In the genomic region with DNA sequence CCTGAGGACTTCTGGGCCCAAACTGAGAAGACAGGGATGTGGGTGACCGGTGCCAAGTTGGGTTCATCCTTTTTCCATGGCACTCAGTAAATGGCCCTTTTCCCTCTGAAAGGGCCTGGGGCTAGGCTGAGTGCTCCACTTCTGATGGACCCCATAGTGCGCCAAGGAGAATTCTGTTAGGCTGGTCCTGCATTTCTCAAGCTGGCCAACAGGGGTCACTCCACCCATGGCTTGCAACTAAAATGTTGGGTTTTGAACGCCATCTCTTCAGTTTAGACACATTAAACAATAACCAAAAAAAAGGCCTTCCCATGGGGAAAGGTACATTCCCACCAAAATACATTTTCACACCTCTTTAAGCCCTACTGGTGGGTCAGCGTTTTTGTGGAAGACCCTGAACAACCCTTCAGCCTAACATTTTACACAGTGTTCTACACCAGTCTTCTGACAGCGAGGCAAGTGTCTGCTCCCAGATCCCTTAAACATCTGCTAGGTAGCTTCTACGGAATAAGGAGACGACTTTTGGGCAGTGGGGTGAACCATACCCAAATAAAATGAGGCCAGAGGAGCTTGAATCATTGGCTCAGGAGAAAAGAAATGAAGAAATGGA, we compare ENCODE assay signal across 10 cellular contexts. TPM values are rescaled to one million over a fixed set of nuclear protein-coding genes. Genes with fewer than 3 reads are reported as not detected.
A peak's percentile ranks its signal among the peaks of the same experiment; 100 is the strongest.
DNase-seq lines count a peak whose midpoint lies in the region; ATAC-seq and TF ChIP-seq lines count a peak whose summit lies in the region.
"Had no signal": no experiment of that assay in that cellular context is flagged by ENCODE, and none has a peak within 500 bp of the region (broad histone marks: within the 10 kb centered on the region; RNA-seq: fewer than 3 reads in every experiment).

No MANE protein-coding gene starts in this region.

- no peak for ATAC-seq in heart right ventricle
- no peak for ATAC-seq in right cardiac atrium

- TF ChIP-seq POLR2A in Peyer's patch (IDR thresholded peaks at IDR 0.05) (no peak), prostate gland (IDR thresholded peaks at IDR 0.05) (no peak)

- TF ChIP-seq CTCF in heart right ventricle (IDR thresholded peaks at IDR 0.05) (peak in 7 of 9 donors; percentile 9 to 51 (median 26)), Peyer's patch (IDR thresholded peaks at IDR 0.05) (peak in 5 of 6 experiments; percentile 27 to 84 (median 72)), fibroblast of pulmonary artery (IDR thresholded peaks at IDR 0.05; ENCODE audit: low read length, missing control alignments) (peak; percentile 55), prostate gland (IDR thresholded peaks at IDR 0.05) (no peak)

- peaks cover 0 to 4% (median 0%) of the 10 kb centered on the region in 11 donors for H3K9me3 ChIP-seq in heart right ventricle
- no peaks in the 10 kb centered on the region for H3K9me3 ChIP-seq in right cardiac atrium (ENCODE audit: control insufficient read depth, low read length)
- peaks cover 0 to 4% (median 0%) of the 10 kb centered on the region in 4 donors for H3K9me3 ChIP-seq in Peyer's patch
- no peaks in the 10 kb centered on the region for H3K9me3 ChIP-seq in prostate gland

- no peak overlapping the region for H3K4me3 ChIP-seq in heart right ventricle
- H3K4me3 ChIP-seq in right cardiac atrium (ENCODE audit: low read length) = no peak overlapping the region
- no peak overlapping the region for H3K4me3 ChIP-seq in Peyer's patch
- H3K4me3 ChIP-seq in fibroblast of pulmonary artery (replicated peaks; ENCODE audit: low read depth, low read length) = no peak overlapping the region
- H3K4me3 ChIP-seq in prostate gland = no peak overlapping the region

- H3K27me3 ChIP-seq in heart right ventricle = peaks cover 0 to 24% (median 9%) of the 10 kb centered on the region in 7 donors
- H3K27me3 ChIP-seq in right cardiac atrium (ENCODE audit: control insufficient read depth, insufficient read depth) = no peaks in the 10 kb centered on the region
- H3K27me3 ChIP-seq in Peyer's patch = no peaks in the 10 kb centered on the region
- no peaks in the 10 kb centered on the region for H3K27me3 ChIP-seq in prostate gland (replicated peaks; ENCODE audit: insufficient read depth)

- H3K4me1 ChIP-seq in heart right ventricle (peaks cover 7 to 28% (median 25%) of the 10 kb centered on the region in 9 donors), right cardiac atrium (ENCODE audit: control insufficient read depth, insufficient read depth, low read length) (peaks cover 13% of the 10 kb centered on the region), Peyer's patch (peaks cover 0 to 22% (median 1%) of the 10 kb centered on the region in 4 donors), prostate gland (replicated peaks) (no peaks in the 10 kb centered on the region)

- no peaks in the 10 kb centered on the region for H3K36me3 ChIP-seq in heart right ventricle
- no peaks in the 10 kb centered on the region for H3K36me3 ChIP-seq in Peyer's patch
- no peaks in the 10 kb centered on the region for H3K36me3 ChIP-seq in prostate gland

- intact Hi-C loops in heart right ventricle (cut with DNase I) = no loop called here
- intact Hi-C loops in right cardiac atrium (cut with DNase I) = no loop called here
- intact Hi-C loops in prostate gland (cut with DNase I) = no loop called here

- H3K27ac ChIP-seq in heart right ventricle (no peak overlapping the region), right cardiac atrium (ENCODE audit: low read length) (no peak overlapping the region), Peyer's patch (no peak overlapping the region), prostate gland (no peak overlapping the region)

- no peak for DNase-seq in heart right ventricle
- no peak for DNase-seq in right cardiac atrium
- DNase-seq in Peyer's patch = peak in 2 of 3 donors; percentile 64 to 65
- no peak for DNase-seq in fibroblast of pulmonary artery (ENCODE audit: low read depth)
- DNase-seq in stimulated activated CD8-positive, alpha-beta memory T cell treated with anti-CD3 and anti-CD28 coated beads, Interleukin-4, amount 100 ng/mL, for 48 hours = peak; percentile 71
- no peak for DNase-seq in NCI-H2107 treated with DMSO at 0.1 percent for 48 hours (lab: John Stamatoyannopoulos, UW; ENCODE audit: unreplicated experiment)
- DNase-seq in prostate gland (ENCODE audit: low spot score) = no peak
- DNase-seq in HuH-7 (ENCODE audit: low spot score) = no peak

- WGBS in heart right ventricle, 2 donors = 92 to 93% methylated on average over 7 of the region's 7 CpGs
- 91% methylated on average over 7 of the region's 7 CpGs for WGBS in right cardiac atrium
- WGBS in prostate gland = 80% methylated on average over 7 of the region's 7 CpGs

RNA-seq across cellular contexts. Expression of a gene that starts 27.3 kb away (rescaled TPM):
- total RNA-seq in heart right ventricle = 1 to 10 TPM in 9 of 10 donors, under 1 TPM in 1; 0.76 to 6.2 (median 2.9) TPM
- 1 to 10 TPM; 2.9 to 5.0 TPM for polyA plus RNA-seq in heart right ventricle
- 10 to 100 TPM; 14.9 to 66.4 (median 46.0) TPM for total RNA-seq in right cardiac atrium
- polyA plus RNA-seq in right cardiac atrium = 55.0 TPM
- 10 to 100 TPM in 3 of 4 donors, 1 to 10 TPM in 1; 1.7 to 24.6 (median 15.6) TPM for total RNA-seq in Peyer's patch
- 10 to 100 TPM in 1 of 2 donors, 1 to 10 TPM in 1; 2.7 to 13.3 TPM for total RNA-seq in prostate gland
- total RNA-seq: activated CD8-positive, alpha-beta memory T cell treated with anti-CD3 and anti-CD28 coated beads for 36 hours; pulmonary artery endothelial cell had no signal

RNA-seq across cellular contexts. Expression of a gene that starts 39.5 kb away (rescaled TPM):
- total RNA-seq in heart right ventricle (under 1 TPM in 6 of 10 donors, not detected in 4; 0.32 to 0.64 (median 0.42) TPM), right cardiac atrium (1 to 10 TPM in 3 of 4 donors, under 1 TPM in 1; 0.67 to 2.3 (median 1.6) TPM), Peyer's patch (1 to 10 TPM in 2 of 4 donors, not detected in 2; 1.8 to 3.3 TPM), prostate gland (10 to 100 TPM; 20.9 to 28.2 TPM)
- polyA plus RNA-seq in heart right ventricle (1 to 10 TPM in 1 of 2 donors, under 1 TPM in 1; 0.46 to 1.2 TPM), right cardiac atrium (3.2 TPM)

RNA-seq across cellular contexts. Expression of a gene that starts 49.7 kb away (rescaled TPM):
- 10 to 100 TPM; 29.2 to 48.5 (median 39.2) TPM for total RNA-seq in heart right ventricle
- polyA plus RNA-seq in heart right ventricle = 10 to 100 TPM; 34.3 to 51.0 TPM
- 10 to 100 TPM; 17.8 to 34.5 (median 31.3) TPM for total RNA-seq in right cardiac atrium
- 49.0 TPM for polyA plus RNA-seq in right cardiac atrium
- total RNA-seq in Peyer's patch = 10 to 100 TPM; 28.9 to 83.5 (median 54.8) TPM
- 10 to 100 TPM; 52.1 to 53.2 TPM for total RNA-seq in prostate gland

RNA-seq across cellular contexts. Expression of a gene that starts 58.1 kb away (rescaled TPM):
- total RNA-seq in heart right ventricle (100 to 1,000 TPM; 113 to 143 (median 129) TPM), right cardiac atrium (100 to 1,000 TPM in 3 of 4 donors, 10 to 100 TPM in 1; 99.3 to 128 (median 117) TPM), Peyer's patch (10 to 100 TPM; 37.4 to 70.1 (median 47.5) TPM), prostate gland (100 to 1,000 TPM in 1 of 2 donors, 10 to 100 TPM in 1; 73.8 to 112 TPM)
- polyA plus RNA-seq in heart right ventricle (100 to 1,000 TPM in 1 of 2 donors, 10 to 100 TPM in 1; 30.5 to 118 TPM), right cardiac atrium (113 TPM)

Comparison
In these comparisons a context has a peak if more than half of its experiments do, and no peak if none do; other contexts are left out.
1. DNase-seq: peak in Peyer's patch (2 of 3) and stimulated activated CD8-positive, alpha-beta memory T cell treated with anti-CD3 and anti-CD28 coated beads, Interleukin-4, amount 100 ng/mL, for 48 hours (single experiment); none in heart right ventricle (0 of 2), right cardiac atrium (0 of 3), fibroblast of pulmonary artery (single experiment), NCI-H2107 treated with DMSO at 0.1 percent for 48 hours (single experiment), prostate gland (single experiment) and HuH-7 (single experiment).
2. CTCF ChIP-seq: peak in heart right ventricle (7 of 9), Peyer's patch (5 of 6) and fibroblast of pulmonary artery (single experiment); none in prostate gland (0 of 4).
3. RNA of a gene that starts 39.5 kb away (total RNA-seq): 20.9 to 28.2 TPM in prostate gland; 1.8 to 3.3 TPM in Peyer's patch, 0.67 to 2.3 TPM in right cardiac atrium and 0.32 to 0.64 TPM in heart right ventricle; every median in the first group is over 4 times any median in the second.